In genomic region chr15:99502182-99502581, GRCh38 we compare ENCODE assay signal across 10 cellular contexts.
DNase-seq lines count a peak whose midpoint lies in the region; ATAC-seq and TF ChIP-seq lines count a peak whose summit lies in the region.
"Had no signal": no experiment of that assay in that cellular context is flagged by ENCODE, and none has a peak within 500 bp of the region (broad histone marks: within the 10 kb centered on the region; RNA-seq: fewer than 3 reads in every experiment).

No MANE protein-coding gene starts in this region.

- DNase-seq in NCI-H2081 treated with DMSO at 0.1 percent for 48 hours (lab: John Stamatoyannopoulos, UW) (no peak), NCI-H1105 treated with DMSO at 0.1 percent for 48 hours (lab: John Stamatoyannopoulos, UW) (no peak), foreskin melanocyte (no peak), NCI-H2081 (lab: John Stamatoyannopoulos, UW) (no peak)
- DNase-seq: naive thymus-derived CD8-positive, alpha-beta T cell; NCI-H2171 treated with DMSO at 0.1 percent for 48 hours had no signal

- ATAC-seq in GM18505 (IDR thresholded peaks at IDR 0.05; ENCODE audit: unreplicated experiment) (peak; percentile 63), GM19463 (IDR thresholded peaks at IDR 0.05; ENCODE audit: unreplicated experiment) (peak; percentile 66), HG03139 (IDR thresholded peaks at IDR 0.05; ENCODE audit: unreplicated experiment) (peak; percentile 43), esophagus mucosa (peak; percentile 54)

- peak; percentile 39 for TF ChIP-seq POLR2A in GM18505 (IDR thresholded peaks at IDR 0.05; ENCODE audit: borderline replicate concordance, extremely low read depth, insufficient read depth, insufficient read length)
